ENCODE assay signal across 1 cellular context in the genomic region with DNA sequence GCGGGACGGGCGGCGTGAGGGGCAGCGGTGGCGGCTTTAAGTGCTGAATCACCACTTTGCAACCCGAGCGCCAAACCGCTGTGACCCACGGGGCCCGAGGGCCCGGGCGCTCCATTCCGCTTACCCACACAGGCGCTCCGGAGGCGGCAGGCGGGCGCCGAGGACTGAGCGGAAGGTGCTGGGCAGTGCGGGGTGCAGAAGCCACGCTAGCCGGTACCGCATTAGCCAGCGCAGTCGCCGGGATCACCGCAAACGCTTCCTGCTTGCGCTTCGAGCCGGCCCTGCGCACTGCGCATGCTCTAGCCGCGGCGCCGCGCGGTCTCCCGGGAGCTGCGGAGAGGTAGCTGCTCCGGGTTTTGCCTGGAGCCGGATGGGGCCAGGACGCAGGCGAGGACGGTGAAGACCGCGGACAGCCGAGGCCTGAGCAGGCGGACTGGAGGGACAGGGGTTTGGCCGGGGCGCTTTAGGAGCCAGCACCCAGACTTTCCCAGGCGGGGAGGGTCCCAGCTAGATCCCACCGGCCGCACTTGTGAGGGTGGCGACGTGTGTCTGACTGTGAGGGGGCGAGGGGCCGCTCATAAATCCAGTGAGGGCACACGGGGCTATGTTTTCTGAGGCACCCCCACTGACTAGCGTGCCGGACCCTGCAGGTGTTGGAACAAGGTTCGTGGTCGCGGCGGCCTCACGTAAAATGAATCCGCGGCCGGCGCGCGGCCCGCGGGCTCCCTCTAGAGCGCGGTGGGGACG.
A peak's percentile ranks its signal among the peaks of the same experiment; 100 is the strongest.
TF ChIP-seq lines count a peak whose summit lies in the region.

A gene (minus strand): TSS at position 296 of the 747 bp plus-strand sequence. CDS start 74 bp downstream, at position 222.

TF ChIP-seq in WTC11, 78 proteins besides CTCF, POLR2A, EP300 and RAD21 (continued from another document):
- TF ChIP-seq, protein P1, sequence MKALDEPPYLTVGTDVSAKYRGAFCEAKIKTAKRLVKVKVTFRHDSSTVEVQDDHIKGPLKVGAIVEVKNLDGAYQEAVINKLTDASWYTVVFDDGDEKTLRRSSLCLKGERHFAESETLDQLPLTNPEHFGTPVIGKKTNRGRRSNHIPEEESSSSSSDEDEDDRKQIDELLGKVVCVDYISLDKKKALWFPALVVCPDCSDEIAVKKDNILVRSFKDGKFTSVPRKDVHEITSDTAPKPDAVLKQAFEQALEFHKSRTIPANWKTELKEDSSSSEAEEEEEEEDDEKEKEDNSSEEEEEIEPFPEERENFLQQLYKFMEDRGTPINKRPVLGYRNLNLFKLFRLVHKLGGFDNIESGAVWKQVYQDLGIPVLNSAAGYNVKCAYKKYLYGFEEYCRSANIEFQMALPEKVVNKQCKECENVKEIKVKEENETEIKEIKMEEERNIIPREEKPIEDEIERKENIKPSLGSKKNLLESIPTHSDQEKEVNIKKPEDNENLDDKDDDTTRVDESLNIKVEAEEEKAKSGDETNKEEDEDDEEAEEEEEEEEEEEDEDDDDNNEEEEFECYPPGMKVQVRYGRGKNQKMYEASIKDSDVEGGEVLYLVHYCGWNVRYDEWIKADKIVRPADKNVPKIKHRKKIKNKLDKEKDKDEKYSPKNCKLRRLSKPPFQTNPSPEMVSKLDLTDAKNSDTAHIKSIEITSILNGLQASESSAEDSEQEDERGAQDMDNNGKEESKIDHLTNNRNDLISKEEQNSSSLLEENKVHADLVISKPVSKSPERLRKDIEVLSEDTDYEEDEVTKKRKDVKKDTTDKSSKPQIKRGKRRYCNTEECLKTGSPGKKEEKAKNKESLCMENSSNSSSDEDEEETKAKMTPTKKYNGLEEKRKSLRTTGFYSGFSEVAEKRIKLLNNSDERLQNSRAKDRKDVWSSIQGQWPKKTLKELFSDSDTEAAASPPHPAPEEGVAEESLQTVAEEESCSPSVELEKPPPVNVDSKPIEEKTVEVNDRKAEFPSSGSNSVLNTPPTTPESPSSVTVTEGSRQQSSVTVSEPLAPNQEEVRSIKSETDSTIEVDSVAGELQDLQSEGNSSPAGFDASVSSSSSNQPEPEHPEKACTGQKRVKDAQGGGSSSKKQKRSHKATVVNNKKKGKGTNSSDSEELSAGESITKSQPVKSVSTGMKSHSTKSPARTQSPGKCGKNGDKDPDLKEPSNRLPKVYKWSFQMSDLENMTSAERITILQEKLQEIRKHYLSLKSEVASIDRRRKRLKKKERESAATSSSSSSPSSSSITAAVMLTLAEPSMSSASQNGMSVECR (CRISPR knock-in tag; IDR thresholded peaks at IDR 0.05; ENCODE audit: borderline replicate concordance) = peak; percentile 20; the same call in 1 of the 2 replicates
- no peak for TF ChIP-seq ZNF423 (CRISPR knock-in tag; IDR thresholded peaks at IDR 0.05)
- TF ChIP-seq, protein P2, sequence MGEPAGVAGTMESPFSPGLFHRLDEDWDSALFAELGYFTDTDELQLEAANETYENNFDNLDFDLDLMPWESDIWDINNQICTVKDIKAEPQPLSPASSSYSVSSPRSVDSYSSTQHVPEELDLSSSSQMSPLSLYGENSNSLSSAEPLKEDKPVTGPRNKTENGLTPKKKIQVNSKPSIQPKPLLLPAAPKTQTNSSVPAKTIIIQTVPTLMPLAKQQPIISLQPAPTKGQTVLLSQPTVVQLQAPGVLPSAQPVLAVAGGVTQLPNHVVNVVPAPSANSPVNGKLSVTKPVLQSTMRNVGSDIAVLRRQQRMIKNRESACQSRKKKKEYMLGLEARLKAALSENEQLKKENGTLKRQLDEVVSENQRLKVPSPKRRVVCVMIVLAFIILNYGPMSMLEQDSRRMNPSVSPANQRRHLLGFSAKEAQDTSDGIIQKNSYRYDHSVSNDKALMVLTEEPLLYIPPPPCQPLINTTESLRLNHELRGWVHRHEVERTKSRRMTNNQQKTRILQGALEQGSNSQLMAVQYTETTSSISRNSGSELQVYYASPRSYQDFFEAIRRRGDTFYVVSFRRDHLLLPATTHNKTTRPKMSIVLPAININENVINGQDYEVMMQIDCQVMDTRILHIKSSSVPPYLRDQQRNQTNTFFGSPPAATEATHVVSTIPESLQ (CRISPR knock-in tag; IDR thresholded peaks at IDR 0.05) = no peak
- TF ChIP-seq, protein P3, sequence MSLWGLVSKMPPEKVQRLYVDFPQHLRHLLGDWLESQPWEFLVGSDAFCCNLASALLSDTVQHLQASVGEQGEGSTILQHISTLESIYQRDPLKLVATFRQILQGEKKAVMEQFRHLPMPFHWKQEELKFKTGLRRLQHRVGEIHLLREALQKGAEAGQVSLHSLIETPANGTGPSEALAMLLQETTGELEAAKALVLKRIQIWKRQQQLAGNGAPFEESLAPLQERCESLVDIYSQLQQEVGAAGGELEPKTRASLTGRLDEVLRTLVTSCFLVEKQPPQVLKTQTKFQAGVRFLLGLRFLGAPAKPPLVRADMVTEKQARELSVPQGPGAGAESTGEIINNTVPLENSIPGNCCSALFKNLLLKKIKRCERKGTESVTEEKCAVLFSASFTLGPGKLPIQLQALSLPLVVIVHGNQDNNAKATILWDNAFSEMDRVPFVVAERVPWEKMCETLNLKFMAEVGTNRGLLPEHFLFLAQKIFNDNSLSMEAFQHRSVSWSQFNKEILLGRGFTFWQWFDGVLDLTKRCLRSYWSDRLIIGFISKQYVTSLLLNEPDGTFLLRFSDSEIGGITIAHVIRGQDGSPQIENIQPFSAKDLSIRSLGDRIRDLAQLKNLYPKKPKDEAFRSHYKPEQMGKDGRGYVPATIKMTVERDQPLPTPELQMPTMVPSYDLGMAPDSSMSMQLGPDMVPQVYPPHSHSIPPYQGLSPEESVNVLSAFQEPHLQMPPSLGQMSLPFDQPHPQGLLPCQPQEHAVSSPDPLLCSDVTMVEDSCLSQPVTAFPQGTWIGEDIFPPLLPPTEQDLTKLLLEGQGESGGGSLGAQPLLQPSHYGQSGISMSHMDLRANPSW (CRISPR knock-in tag; conservative IDR thresholded peaks at IDR 0.05; ENCODE audit: low read depth) = no peak
- no peak; the same call in 1 of the 2 replicates for TF ChIP-seq NR3C1 (CRISPR knock-in tag; conservative IDR thresholded peaks at IDR 0.05; ENCODE audit: low read depth)
- TF ChIP-seq GTF2I (CRISPR knock-in tag; conservative IDR thresholded peaks at IDR 0.05) = no peak
- no peak for TF ChIP-seq SOX15 (CRISPR knock-in tag; IDR thresholded peaks at IDR 0.05)
- TF ChIP-seq, protein P4, sequence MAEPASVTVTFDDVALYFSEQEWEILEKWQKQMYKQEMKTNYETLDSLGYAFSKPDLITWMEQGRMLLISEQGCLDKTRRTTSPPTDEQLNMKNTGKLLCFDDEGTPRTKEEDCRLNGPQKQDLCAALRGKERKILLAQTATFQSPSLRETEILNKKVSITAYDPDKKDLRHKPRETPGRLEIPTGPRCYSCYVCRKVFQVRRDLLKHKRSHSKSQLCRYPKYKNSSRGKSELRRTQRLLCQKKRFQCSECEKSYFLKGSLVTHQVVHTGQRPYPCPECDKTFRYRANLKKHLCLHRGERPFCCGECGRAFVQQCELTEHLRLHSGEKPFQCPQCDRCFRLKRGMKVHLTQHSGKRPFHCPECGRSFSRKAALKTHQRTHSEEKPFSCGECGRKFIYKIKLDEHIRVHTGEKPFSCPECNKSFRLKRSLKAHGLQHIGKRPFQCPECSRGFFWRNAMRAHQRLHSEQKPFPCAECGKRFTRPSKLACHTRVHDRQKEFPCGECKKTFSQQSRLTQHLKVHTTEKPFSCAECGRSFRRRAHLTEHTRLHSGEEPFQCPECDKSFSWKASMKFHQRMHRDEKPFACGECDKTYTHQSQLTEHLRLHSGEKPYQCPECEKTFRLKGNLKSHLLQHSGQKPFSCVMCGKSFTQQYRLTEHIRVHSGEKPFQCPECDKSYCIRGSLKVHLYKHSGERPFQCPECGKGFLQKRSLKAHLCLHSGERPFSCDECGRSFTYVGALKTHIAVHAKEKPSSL (CRISPR knock-in tag; conservative IDR thresholded peaks at IDR 0.05) = no peak
- no peak for TF ChIP-seq NR2C2 (CRISPR knock-in tag; IDR thresholded peaks at IDR 0.05)
- TF ChIP-seq, protein P5, sequence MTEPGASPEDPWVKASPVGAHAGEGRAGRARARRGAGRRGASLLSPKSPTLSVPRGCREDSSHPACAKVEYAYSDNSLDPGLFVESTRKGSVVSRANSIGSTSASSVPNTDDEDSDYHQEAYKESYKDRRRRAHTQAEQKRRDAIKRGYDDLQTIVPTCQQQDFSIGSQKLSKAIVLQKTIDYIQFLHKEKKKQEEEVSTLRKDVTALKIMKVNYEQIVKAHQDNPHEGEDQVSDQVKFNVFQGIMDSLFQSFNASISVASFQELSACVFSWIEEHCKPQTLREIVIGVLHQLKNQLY (CRISPR knock-in tag; IDR thresholded peaks at IDR 0.05) = no peak
- no peak for TF ChIP-seq ZNF671 (CRISPR knock-in tag; IDR thresholded peaks at IDR 0.05)
- no peak for TF ChIP-seq PRRX2 (CRISPR knock-in tag; IDR thresholded peaks at IDR 0.05)
- peak; percentile 43; the same call in 1 of the 2 replicates for TF ChIP-seq TEAD1 (CRISPR knock-in tag; IDR thresholded peaks at IDR 0.05)
- TF ChIP-seq ZNF263 (CRISPR knock-in tag; IDR thresholded peaks at IDR 0.05; ENCODE audit: low read depth) = no peak
- TF ChIP-seq FOXJ3 (CRISPR knock-in tag; IDR thresholded peaks at IDR 0.05; ENCODE audit: borderline replicate concordance) = no peak
- TF ChIP-seq, protein P6, sequence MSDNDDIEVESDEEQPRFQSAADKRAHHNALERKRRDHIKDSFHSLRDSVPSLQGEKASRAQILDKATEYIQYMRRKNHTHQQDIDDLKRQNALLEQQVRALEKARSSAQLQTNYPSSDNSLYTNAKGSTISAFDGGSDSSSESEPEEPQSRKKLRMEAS (CRISPR knock-in tag; IDR thresholded peaks at IDR 0.05) = peak; percentile 88
- TF ChIP-seq, protein P7, sequence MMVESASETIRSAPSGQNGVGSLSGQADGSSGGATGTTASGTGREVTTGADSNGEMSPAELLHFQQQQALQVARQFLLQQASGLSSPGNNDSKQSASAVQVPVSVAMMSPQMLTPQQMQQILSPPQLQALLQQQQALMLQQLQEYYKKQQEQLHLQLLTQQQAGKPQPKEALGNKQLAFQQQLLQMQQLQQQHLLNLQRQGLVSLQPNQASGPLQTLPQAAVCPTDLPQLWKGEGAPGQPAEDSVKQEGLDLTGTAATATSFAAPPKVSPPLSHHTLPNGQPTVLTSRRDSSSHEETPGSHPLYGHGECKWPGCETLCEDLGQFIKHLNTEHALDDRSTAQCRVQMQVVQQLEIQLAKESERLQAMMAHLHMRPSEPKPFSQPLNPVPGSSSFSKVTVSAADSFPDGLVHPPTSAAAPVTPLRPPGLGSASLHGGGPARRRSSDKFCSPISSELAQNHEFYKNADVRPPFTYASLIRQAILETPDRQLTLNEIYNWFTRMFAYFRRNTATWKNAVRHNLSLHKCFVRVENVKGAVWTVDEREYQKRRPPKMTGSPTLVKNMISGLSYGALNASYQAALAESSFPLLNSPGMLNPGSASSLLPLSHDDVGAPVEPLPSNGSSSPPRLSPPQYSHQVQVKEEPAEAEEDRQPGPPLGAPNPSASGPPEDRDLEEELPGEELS (CRISPR knock-in tag; IDR thresholded peaks at IDR 0.05) = peak; percentile 71; the same call in 1 of the 2 replicates
- peak; percentile 13; the same call in 1 of the 2 replicates for TF ChIP-seq FOXP1 (CRISPR knock-in tag; IDR thresholded peaks at IDR 0.05; ENCODE audit: borderline replicate concordance)
- TF ChIP-seq, protein P8, sequence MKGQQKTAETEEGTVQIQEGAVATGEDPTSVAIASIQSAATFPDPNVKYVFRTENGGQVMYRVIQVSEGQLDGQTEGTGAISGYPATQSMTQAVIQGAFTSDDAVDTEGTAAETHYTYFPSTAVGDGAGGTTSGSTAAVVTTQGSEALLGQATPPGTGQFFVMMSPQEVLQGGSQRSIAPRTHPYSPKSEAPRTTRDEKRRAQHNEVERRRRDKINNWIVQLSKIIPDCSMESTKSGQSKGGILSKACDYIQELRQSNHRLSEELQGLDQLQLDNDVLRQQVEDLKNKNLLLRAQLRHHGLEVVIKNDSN (CRISPR knock-in tag; IDR thresholded peaks at IDR 0.05) = no peak; the same call in 1 of the 2 replicates
- TF ChIP-seq, protein P9, sequence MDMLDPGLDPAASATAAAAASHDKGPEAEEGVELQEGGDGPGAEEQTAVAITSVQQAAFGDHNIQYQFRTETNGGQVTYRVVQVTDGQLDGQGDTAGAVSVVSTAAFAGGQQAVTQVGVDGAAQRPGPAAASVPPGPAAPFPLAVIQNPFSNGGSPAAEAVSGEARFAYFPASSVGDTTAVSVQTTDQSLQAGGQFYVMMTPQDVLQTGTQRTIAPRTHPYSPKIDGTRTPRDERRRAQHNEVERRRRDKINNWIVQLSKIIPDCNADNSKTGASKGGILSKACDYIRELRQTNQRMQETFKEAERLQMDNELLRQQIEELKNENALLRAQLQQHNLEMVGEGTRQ (CRISPR knock-in tag; IDR thresholded peaks at IDR 0.05) = 0 out of 2 replicates have a peak, but pooled peaks have one; percentile 3
- TF ChIP-seq MXD4 (CRISPR knock-in tag; IDR thresholded peaks at IDR 0.05; ENCODE audit: borderline replicate concordance) = no peak
- TF ChIP-seq OVOL2 (CRISPR knock-in tag; IDR thresholded peaks at IDR 0.05; ENCODE audit: borderline replicate concordance) = no peak
- TF ChIP-seq SP1 (CRISPR knock-in tag; conservative IDR thresholded peaks at IDR 0.05) = peak; percentile 44; the same call in 1 of the 2 replicates
